1 cellular context compared by ENCODE assay signal in the genomic region with DNA sequence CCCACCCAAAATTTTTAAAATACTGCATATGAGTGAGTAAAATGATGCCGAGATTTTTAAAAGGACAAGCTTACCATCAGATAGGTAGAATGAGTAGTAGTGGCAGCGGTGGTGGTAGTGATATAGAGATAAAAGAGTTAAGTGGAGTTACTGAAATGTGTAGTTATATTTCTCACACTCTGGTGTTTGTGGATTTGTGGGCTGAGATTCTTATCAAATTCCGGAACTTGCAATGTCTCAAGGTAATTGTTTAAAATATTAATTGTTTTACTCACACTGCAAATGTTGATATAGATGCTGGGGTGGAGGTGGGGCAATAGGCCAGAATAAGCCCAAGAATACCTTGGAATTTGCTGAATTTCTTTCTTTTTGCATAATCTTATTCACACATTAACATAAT.
TF ChIP-seq lines count a peak whose summit lies in the region.

No MANE protein-coding gene starts in this region.

TF ChIP-seq in SK-N-SH, 30 proteins besides CTCF, POLR2A, EP300 and RAD21 (continued from another document):
- TF ChIP-seq, protein P1, sequence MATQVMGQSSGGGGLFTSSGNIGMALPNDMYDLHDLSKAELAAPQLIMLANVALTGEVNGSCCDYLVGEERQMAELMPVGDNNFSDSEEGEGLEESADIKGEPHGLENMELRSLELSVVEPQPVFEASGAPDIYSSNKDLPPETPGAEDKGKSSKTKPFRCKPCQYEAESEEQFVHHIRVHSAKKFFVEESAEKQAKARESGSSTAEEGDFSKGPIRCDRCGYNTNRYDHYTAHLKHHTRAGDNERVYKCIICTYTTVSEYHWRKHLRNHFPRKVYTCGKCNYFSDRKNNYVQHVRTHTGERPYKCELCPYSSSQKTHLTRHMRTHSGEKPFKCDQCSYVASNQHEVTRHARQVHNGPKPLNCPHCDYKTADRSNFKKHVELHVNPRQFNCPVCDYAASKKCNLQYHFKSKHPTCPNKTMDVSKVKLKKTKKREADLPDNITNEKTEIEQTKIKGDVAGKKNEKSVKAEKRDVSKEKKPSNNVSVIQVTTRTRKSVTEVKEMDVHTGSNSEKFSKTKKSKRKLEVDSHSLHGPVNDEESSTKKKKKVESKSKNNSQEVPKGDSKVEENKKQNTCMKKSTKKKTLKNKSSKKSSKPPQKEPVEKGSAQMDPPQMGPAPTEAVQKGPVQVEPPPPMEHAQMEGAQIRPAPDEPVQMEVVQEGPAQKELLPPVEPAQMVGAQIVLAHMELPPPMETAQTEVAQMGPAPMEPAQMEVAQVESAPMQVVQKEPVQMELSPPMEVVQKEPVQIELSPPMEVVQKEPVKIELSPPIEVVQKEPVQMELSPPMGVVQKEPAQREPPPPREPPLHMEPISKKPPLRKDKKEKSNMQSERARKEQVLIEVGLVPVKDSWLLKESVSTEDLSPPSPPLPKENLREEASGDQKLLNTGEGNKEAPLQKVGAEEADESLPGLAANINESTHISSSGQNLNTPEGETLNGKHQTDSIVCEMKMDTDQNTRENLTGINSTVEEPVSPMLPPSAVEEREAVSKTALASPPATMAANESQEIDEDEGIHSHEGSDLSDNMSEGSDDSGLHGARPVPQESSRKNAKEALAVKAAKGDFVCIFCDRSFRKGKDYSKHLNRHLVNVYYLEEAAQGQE (IDR thresholded peaks at IDR 0.05; ENCODE audit: low read depth, low read length): no peak
- TF ChIP-seq GABPA (IDR thresholded peaks at IDR 0.05; ENCODE audit: low read depth): no peak
- TF ChIP-seq TAF1 (IDR thresholded peaks at IDR 0.05; ENCODE audit: borderline replicate concordance, low read depth, low read length): no peak
- TF ChIP-seq POLR2AphosphoS5 (IDR thresholded peaks at IDR 0.05; ENCODE audit: low read depth, low read length): no peak
- TF ChIP-seq, protein P2, sequence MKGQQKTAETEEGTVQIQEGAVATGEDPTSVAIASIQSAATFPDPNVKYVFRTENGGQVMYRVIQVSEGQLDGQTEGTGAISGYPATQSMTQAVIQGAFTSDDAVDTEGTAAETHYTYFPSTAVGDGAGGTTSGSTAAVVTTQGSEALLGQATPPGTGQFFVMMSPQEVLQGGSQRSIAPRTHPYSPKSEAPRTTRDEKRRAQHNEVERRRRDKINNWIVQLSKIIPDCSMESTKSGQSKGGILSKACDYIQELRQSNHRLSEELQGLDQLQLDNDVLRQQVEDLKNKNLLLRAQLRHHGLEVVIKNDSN (IDR thresholded peaks at IDR 0.05; ENCODE audit: borderline replicate concordance, low read depth): no peak
- TF ChIP-seq JUND (IDR thresholded peaks at IDR 0.05): no peak
- no peak for TF ChIP-seq FOSL2 (IDR thresholded peaks at IDR 0.05; ENCODE audit: borderline replicate concordance, low read depth)
- TF ChIP-seq, protein P3, sequence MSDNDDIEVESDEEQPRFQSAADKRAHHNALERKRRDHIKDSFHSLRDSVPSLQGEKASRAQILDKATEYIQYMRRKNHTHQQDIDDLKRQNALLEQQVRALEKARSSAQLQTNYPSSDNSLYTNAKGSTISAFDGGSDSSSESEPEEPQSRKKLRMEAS (IDR thresholded peaks at IDR 0.05; ENCODE audit: low read depth): no peak
- TF ChIP-seq YY1 (IDR thresholded peaks at IDR 0.05; ENCODE audit: low read depth): no peak
- TF ChIP-seq, protein P4, sequence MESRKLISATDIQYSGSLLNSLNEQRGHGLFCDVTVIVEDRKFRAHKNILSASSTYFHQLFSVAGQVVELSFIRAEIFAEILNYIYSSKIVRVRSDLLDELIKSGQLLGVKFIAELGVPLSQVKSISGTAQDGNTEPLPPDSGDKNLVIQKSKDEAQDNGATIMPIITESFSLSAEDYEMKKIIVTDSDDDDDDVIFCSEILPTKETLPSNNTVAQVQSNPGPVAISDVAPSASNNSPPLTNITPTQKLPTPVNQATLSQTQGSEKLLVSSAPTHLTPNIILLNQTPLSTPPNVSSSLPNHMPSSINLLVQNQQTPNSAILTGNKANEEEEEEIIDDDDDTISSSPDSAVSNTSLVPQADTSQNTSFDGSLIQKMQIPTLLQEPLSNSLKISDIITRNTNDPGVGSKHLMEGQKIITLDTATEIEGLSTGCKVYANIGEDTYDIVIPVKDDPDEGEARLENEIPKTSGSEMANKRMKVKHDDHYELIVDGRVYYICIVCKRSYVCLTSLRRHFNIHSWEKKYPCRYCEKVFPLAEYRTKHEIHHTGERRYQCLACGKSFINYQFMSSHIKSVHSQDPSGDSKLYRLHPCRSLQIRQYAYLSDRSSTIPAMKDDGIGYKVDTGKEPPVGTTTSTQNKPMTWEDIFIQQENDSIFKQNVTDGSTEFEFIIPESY (IDR thresholded peaks at IDR 0.05; ENCODE audit: borderline replicate concordance, low read depth): no peak
